23 cellular contexts compared by ENCODE assay signal in genomic region chr5:159874308-159874707, GRCh38. TPM values are rescaled to one million over a fixed set of nuclear protein-coding genes. Genes with fewer than 3 reads are reported as not detected.
DNase-seq lines count a peak whose midpoint lies in the region; ATAC-seq, FAIRE-seq and TF ChIP-seq lines count a peak whose summit lies in the region.
"Had no signal": no experiment of that assay in that cellular context is flagged by ENCODE, and none has a peak within 500 bp of the region (broad histone marks: within the 10 kb centered on the region; RNA-seq: fewer than 3 reads in every experiment).

No MANE protein-coding gene starts in this region.

- no peaks in the 10 kb centered on the region for H3K36me3 ChIP-seq in RWPE2 (ENCODE audit: low read depth)
- H3K36me3 ChIP-seq in lower lobe of right lung: no peaks in the 10 kb centered on the region
- H3K36me3 ChIP-seq: prostate gland, spleen had no signal

- intact Hi-C loops in lower lobe of right lung (cut with DNase I): no loop called here

- no peak overlapping the region for H3K27ac Mint-ChIP-seq in stimulated activated naive CD8-positive, alpha-beta T cell treated with anti-CD3 and anti-CD28 coated beads, Interleukin-15, amount 100 ng/mL, for 72 hours
- H3K27ac Mint-ChIP-seq: activated CD8-positive, alpha-beta memory T cell treated with anti-CD3 and anti-CD28 coated beads, Interleukin-2, amount 10 ng/mL, durations not matched to agents 7 days and 5 days; activated T-helper 2 cell treated with anti-CD3 and anti-CD28 coated beads, Interferon-gamma antibody, Interleukin-2, Interleukin-4, amounts not matched to agents 10 μg/mL and 5 μg/mL and 100 μg/mL, durations not matched to agents 14 hours and 24 hours and 36 hours; CD14-positive monocyte had no signal

- H3K27me3 Mint-ChIP-seq in stimulated activated naive CD8-positive, alpha-beta T cell treated with anti-CD3 and anti-CD28 coated beads, Interleukin-15, amount 100 ng/mL, for 72 hours: peaks cover 45% of the 10 kb centered on the region

- H3K4me1 Mint-ChIP-seq in stimulated activated naive CD8-positive, alpha-beta T cell treated with anti-CD3 and anti-CD28 coated beads, Interleukin-15, amount 100 ng/mL, for 72 hours: peaks cover 6% of the 10 kb centered on the region
- H3K4me1 Mint-ChIP-seq: activated CD8-positive, alpha-beta memory T cell treated with anti-CD3 and anti-CD28 coated beads, Interleukin-2, amount 10 ng/mL, durations not matched to agents 7 days and 5 days had no signal

- no peak overlapping the region for H3K4me3 ChIP-seq in RWPE2 (ENCODE audit: severe bottlenecking)
- no peak overlapping the region for H3K4me3 ChIP-seq in foreskin fibroblast (ENCODE audit: low read depth in 1 of 2, low read length in 2 of 2)
- no peak overlapping the region for H3K4me3 ChIP-seq in lower lobe of right lung
- H3K4me3 ChIP-seq: prostate gland, spleen had no signal

- peak; percentile 81 for ATAC-seq in stimulated activated naive CD8-positive, alpha-beta T cell treated with anti-CD3 and anti-CD28 coated beads, Interleukin-15, Interleukin-2, amounts not matched to agents 100 U/mL and 50 U/mL, for 24 hours
- ATAC-seq in stimulated activated naive CD8-positive, alpha-beta T cell treated with anti-CD3 and anti-CD28 coated beads, Interleukin-15, amount 100 ng/mL, for 72 hours: no peak
- peak; percentile 70 for ATAC-seq in RWPE2 (ENCODE audit: low read depth)
- ATAC-seq in HG02571 (IDR thresholded peaks at IDR 0.05; ENCODE audit: unreplicated experiment): no peak
- no peak for ATAC-seq in lower lobe of right lung
- ATAC-seq: activated CD8-positive, alpha-beta memory T cell treated with anti-CD3 and anti-CD28 coated beads, Interleukin-2, amount 10 ng/mL, durations not matched to agents 7 days and 5 days; left lobe of liver had no signal

- H3K4me1 ChIP-seq in RWPE2 (ENCODE audit: insufficient read depth, poor library complexity, severe bottlenecking) (peaks cover 9% of the 10 kb centered on the region), lower lobe of right lung (peaks cover 25% of the 10 kb centered on the region)

- DNase-seq in stimulated activated naive CD8-positive, alpha-beta T cell treated with anti-CD3 and anti-CD28 coated beads, Interleukin-15, Interleukin-2, amounts not matched to agents 100 U/mL and 50 U/mL, for 24 hours: no peak
- no peak for DNase-seq in stimulated activated naive CD8-positive, alpha-beta T cell treated with anti-CD3 and anti-CD28 coated beads, Interleukin-15, amount 100 ng/mL, for 72 hours
- DNase-seq in RWPE2 (ENCODE audit: low spot score) (no peak), foreskin fibroblast (peak; percentile 65 to 71), lower lobe of right lung (no peak), GM12891 (ENCODE audit: insufficient read length, low spot score) (no peak), NCI-H2081 (lab: John Stamatoyannopoulos, UW) (no peak)
- DNase-seq: ACHN; activated CD4-positive, alpha-beta T cell treated with anti-CD3 and anti-CD28 coated beads for 4 hours; activated CD8-positive, alpha-beta memory T cell treated with anti-CD3 and anti-CD28 coated beads, Interleukin-2, amount 10 ng/mL, durations not matched to agents 7 days and 5 days; DMS 273 treated with DMSO at 0.1 percent for 48 hours; Kasumi-1; NCI-H1417; NCI-H2171 treated with DMSO at 0.1 percent for 48 hours; spleen; substantia nigra had no signal

- H3K9me3 Mint-ChIP-seq in stimulated activated naive CD8-positive, alpha-beta T cell treated with anti-CD3 and anti-CD28 coated beads, Interleukin-15, amount 100 ng/mL, for 72 hours: no peaks in the 10 kb centered on the region
- H3K9me3 Mint-ChIP-seq: activated T-helper 2 cell treated with anti-CD3 and anti-CD28 coated beads, Interferon-gamma antibody, Interleukin-2, Interleukin-4, amounts not matched to agents 10 μg/mL and 5 μg/mL and 100 μg/mL, durations not matched to agents 14 hours and 24 hours and 36 hours; neural crest cell had no signal

- no peak for TF ChIP-seq CTCF in RWPE2 (IDR thresholded peaks at IDR 0.05; ENCODE audit: poor library complexity, severe bottlenecking)
- no peak for TF ChIP-seq CTCF in foreskin fibroblast (IDR thresholded peaks at IDR 0.05; ENCODE audit: low read depth, low read length)
- TF ChIP-seq CTCF in lower lobe of right lung (IDR thresholded peaks at IDR 0.05): no peak

- no peaks in the 10 kb centered on the region for H3K9me3 ChIP-seq in RWPE2 (ENCODE audit: severe bottlenecking)
- no peaks in the 10 kb centered on the region for H3K9me3 ChIP-seq in lower lobe of right lung
- H3K9me3 ChIP-seq: prostate gland, spleen had no signal

- no peak overlapping the region for H3K4me3 Mint-ChIP-seq in stimulated activated naive CD8-positive, alpha-beta T cell treated with anti-CD3 and anti-CD28 coated beads, Interleukin-15, amount 100 ng/mL, for 72 hours
- H3K4me3 Mint-ChIP-seq: activated CD8-positive, alpha-beta memory T cell treated with anti-CD3 and anti-CD28 coated beads, Interleukin-2, amount 10 ng/mL, durations not matched to agents 7 days and 5 days; CD14-positive monocyte; neural crest cell had no signal

- TF ChIP-seq POLR2A in GM12891 (IDR thresholded peaks at IDR 0.05; ENCODE audit: low read depth, low read length): no peak

- FAIRE-seq in GM12891 (lab: Jason Lieb, UNC): no peak

- H3K27ac ChIP-seq in RWPE2 (ENCODE audit: poor library complexity, severe bottlenecking) (no peak overlapping the region), lower lobe of right lung (no peak overlapping the region)
- H3K27ac ChIP-seq: epithelial cell of prostate, prostate gland, spleen had no signal

- no peaks in the 10 kb centered on the region for H3K27me3 ChIP-seq in RWPE2 (ENCODE audit: insufficient read depth, poor library complexity, severe bottlenecking)
- no peaks in the 10 kb centered on the region for H3K27me3 ChIP-seq in lower lobe of right lung (ENCODE audit: low read depth)

TF ChIP-seq in GM12891, 5 proteins besides CTCF, POLR2A, EP300 and RAD21:
- TF ChIP-seq PAX5 (IDR thresholded peaks at IDR 0.05; ENCODE audit: insufficient read depth, low read length, severe bottlenecking) (no peak), TAF1 (IDR thresholded peaks at IDR 0.05; ENCODE audit: low read depth, low read length) (no peak), SPI1 (IDR thresholded peaks at IDR 0.05; ENCODE audit: low read depth, low read length) (no peak), POLR2AphosphoS5 (IDR thresholded peaks at IDR 0.05; ENCODE audit: low read depth, low read length) (no peak), POU2F2 (IDR thresholded peaks at IDR 0.05; ENCODE audit: low read depth, low read length) (no peak)

RNA-seq across cellular contexts. Expression of gene ADRA1B, which starts 42.0 kb away (rescaled TPM):
- 3.8 TPM for total RNA-seq in lower lobe of right lung
- not detected for polyA plus RNA-seq in GM12891 (2012; ENCODE audit: low read depth, missing spikeins)
- total RNA-seq: activated T-helper 2 cell treated with anti-CD3 and anti-CD28 coated beads, Interferon-gamma antibody, Interleukin-2, Interleukin-4, amounts not matched to agents 10 μg/mL and 5 μg/mL and 100 μg/mL, durations not matched to agents 14 hours and 24 hours and 36 hours had no signal
- polyA plus RNA-seq: CD14-positive monocyte had no signal

Comparison
In these comparisons a context has a peak if more than half of its experiments do, and no peak if none do; other contexts are left out.
1. ATAC-seq: peak in stimulated activated naive CD8-positive, alpha-beta T cell treated with anti-CD3 and anti-CD28 coated beads, Interleukin-15, Interleukin-2, amounts not matched to agents 100 U/mL and 50 U/mL, for 24 hours (single experiment) and RWPE2 (single experiment); none in stimulated activated naive CD8-positive, alpha-beta T cell treated with anti-CD3 and anti-CD28 coated beads, Interleukin-15, amount 100 ng/mL, for 72 hours (single experiment), HG02571 (single experiment) and lower lobe of right lung (0 of 2).
2. DNase-seq: peak in foreskin fibroblast (2 of 2); none in stimulated activated naive CD8-positive, alpha-beta T cell treated with anti-CD3 and anti-CD28 coated beads, Interleukin-15, Interleukin-2, amounts not matched to agents 100 U/mL and 50 U/mL, for 24 hours (single experiment), stimulated activated naive CD8-positive, alpha-beta T cell treated with anti-CD3 and anti-CD28 coated beads, Interleukin-15, amount 100 ng/mL, for 72 hours (0 of 2), RWPE2 (single experiment), lower lobe of right lung (single experiment), GM12891 (single experiment) and NCI-H2081 (0 of 2).